28 cellular contexts compared by ENCODE assay signal in the genomic region with DNA sequence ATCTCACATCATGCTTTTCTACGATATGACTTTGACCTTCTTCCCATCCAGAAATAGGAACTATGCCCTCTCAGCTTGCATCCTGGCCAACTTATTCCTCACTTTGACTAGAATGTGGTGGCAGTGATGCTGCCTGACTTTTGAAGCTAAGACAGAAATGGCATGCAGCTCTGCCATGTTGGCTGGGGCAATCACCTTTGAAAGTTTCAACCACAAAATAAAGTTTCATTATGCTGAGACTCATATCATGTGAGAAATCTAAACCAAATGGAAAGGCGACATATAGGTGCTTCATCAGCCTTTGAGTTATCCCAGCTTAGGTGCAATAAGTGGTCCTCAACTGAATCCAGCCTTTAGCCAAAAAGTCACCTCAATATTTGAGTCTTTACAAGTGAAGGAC.
"Had no signal": no experiment of that assay in that cellular context is flagged by ENCODE, and none has a peak within 500 bp of the region (broad histone marks: within the 10 kb centered on the region; RNA-seq: fewer than 3 reads in every experiment).

No MANE protein-coding gene starts in this region.

- H3K27ac ChIP-seq: colonic mucosa, coronary artery, dorsolateral prefrontal cortex, epithelial cell of prostate, esophagus muscularis mucosa, esophagus squamous epithelium, foreskin keratinocyte, gastrocnemius medialis, gastroesophageal sphincter, heart left ventricle, heart right ventricle had no signal

- H3K27me3 Mint-ChIP-seq: dendritic cell treated with granulocyte-macrophage colony-stimulating factor and Interleukin-4, amounts not matched to agents 40 ng/mL and 50 ng/mL, for 4 days; effector memory CD8-positive, alpha-beta T cell had no signal

- H3K4me3 ChIP-seq: colonic mucosa, coronary artery, dorsolateral prefrontal cortex, esophagus muscularis mucosa, esophagus squamous epithelium, gastrocnemius medialis, gastroesophageal sphincter, heart left ventricle, heart right ventricle had no signal

- H3K27ac Mint-ChIP-seq: dendritic cell treated with granulocyte-macrophage colony-stimulating factor and Interleukin-4, amounts not matched to agents 40 ng/mL and 50 ng/mL, for 4 days; effector memory CD8-positive, alpha-beta T cell; endodermal cell had no signal

- H3K9me3 Mint-ChIP-seq: endodermal cell had no signal

- H3K4me3 Mint-ChIP-seq: dendritic cell treated with granulocyte-macrophage colony-stimulating factor and Interleukin-4, amounts not matched to agents 40 ng/mL and 50 ng/mL, for 4 days; effector memory CD8-positive, alpha-beta T cell; endodermal cell had no signal

- H3K4me1 ChIP-seq: colonic mucosa, esophagus muscularis mucosa, esophagus squamous epithelium, foreskin keratinocyte, gastrocnemius medialis, gastroesophageal sphincter, heart left ventricle, heart right ventricle had no signal

- ATAC-seq: effector memory CD8-positive, alpha-beta T cell; esophagus mucosa; foreskin keratinocyte; gastrocnemius medialis; gastroesophageal sphincter; heart left ventricle; heart right ventricle had no signal

- H3K36me3 ChIP-seq: colonic mucosa, esophagus muscularis mucosa, esophagus squamous epithelium, gastrocnemius medialis, gastroesophageal sphincter, heart left ventricle, heart right ventricle had no signal

- H3K9me3 ChIP-seq: colonic mucosa, esophagus muscularis mucosa, esophagus squamous epithelium, gastrocnemius medialis had no signal

- DNase-seq: colonic mucosa; cortex of kidney; dermis blood vessel endothelial cell; dorsolateral prefrontal cortex; effector CD4-positive, alpha-beta T cell; effector CD8-positive, alpha-beta T cell; effector memory CD4-positive, alpha-beta T cell; effector memory CD8-positive, alpha-beta T cell; endodermal cell; erythroblast; esophagus squamous epithelium; foreskin fibroblast; foreskin keratinocyte; foreskin melanocyte; gastrocnemius medialis; glutamatergic neuron; head of caudate nucleus; heart left ventricle; heart right ventricle had no signal

- FAIRE-seq: colon, endometrium, endothelial cell of umbilical vein had no signal

- H3K27me3 ChIP-seq: colonic mucosa, dorsolateral prefrontal cortex, esophagus muscularis mucosa, esophagus squamous epithelium, foreskin keratinocyte, gastrocnemius medialis, gastroesophageal sphincter, heart left ventricle, heart right ventricle had no signal
